10 cellular contexts compared by ENCODE assay signal in the genomic region with DNA sequence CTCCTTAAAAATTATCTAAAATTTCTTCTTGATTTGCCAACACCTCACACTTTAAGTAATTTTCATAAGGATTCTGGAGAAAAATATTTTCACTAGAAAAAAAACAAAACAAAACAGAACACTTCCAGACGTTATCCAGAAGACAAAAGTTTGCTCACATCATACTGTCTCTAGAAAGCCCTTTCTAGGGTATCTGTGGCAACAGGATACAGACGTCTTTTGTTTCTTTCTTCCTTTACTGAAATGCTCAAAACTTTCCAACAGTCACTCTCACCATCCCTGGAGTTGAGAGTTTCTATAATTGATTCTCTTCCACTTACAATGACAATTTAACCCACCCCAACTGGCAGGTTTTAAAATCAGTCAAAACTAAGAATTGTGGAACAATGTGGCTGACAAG. TPM values are rescaled to one million over a fixed set of nuclear protein-coding genes. Genes with fewer than 3 reads are reported as not detected.
DNase-seq lines count a peak whose midpoint lies in the region; ATAC-seq and TF ChIP-seq lines count a peak whose summit lies in the region.
"Had no signal": no experiment of that assay in that cellular context is flagged by ENCODE, and none has a peak within 500 bp of the region (broad histone marks: within the 10 kb centered on the region; RNA-seq: fewer than 3 reads in every experiment).

No MANE protein-coding gene starts in this region.

- ATAC-seq in activated CD8-positive, alpha-beta memory T cell treated with anti-CD3 and anti-CD28 coated beads, Interleukin-2, amount 10 ng/mL, durations not matched to agents 7 days and 5 days, result no peak
- ATAC-seq in activated B cell treated with CpG ODN at 0.5 μM for 24 hours (ENCODE audit: low read depth) (no peak), HG03520 (IDR thresholded peaks at IDR 0.05; ENCODE audit: unreplicated experiment) (no peak)
- no peak for ATAC-seq in stimulated activated effector memory CD8-positive, alpha-beta T cell treated with anti-CD3 and anti-CD28 coated beads, Interleukin-12 subunit alpha, Interleukin-12 subunit beta, amount 100 ng/mL, for 72 hours
- ATAC-seq: sciatic nerve had no signal

- H3K27ac Mint-ChIP-seq in activated CD8-positive, alpha-beta memory T cell treated with anti-CD3 and anti-CD28 coated beads, Interleukin-2, amount 10 ng/mL, durations not matched to agents 7 days and 5 days, result peak overlapping the region; percentile 92
- H3K27ac Mint-ChIP-seq in activated B cell treated with CpG ODN at 0.5 μM for 24 hours, result peak overlapping the region; percentile 86
- peak overlapping the region; percentile 91 for H3K27ac Mint-ChIP-seq in stimulated activated effector memory CD8-positive, alpha-beta T cell treated with anti-CD3 and anti-CD28 coated beads, Interleukin-12 subunit alpha, Interleukin-12 subunit beta, amount 100 ng/mL, for 72 hours

- peaks cover 71% of the 10 kb centered on the region for H3K4me1 Mint-ChIP-seq in activated CD8-positive, alpha-beta memory T cell treated with anti-CD3 and anti-CD28 coated beads, Interleukin-2, amount 10 ng/mL, durations not matched to agents 7 days and 5 days
- peaks cover 73% of the 10 kb centered on the region for H3K4me1 Mint-ChIP-seq in activated B cell treated with CpG ODN at 0.5 μM for 24 hours
- H3K4me1 Mint-ChIP-seq in stimulated activated effector memory CD8-positive, alpha-beta T cell treated with anti-CD3 and anti-CD28 coated beads, Interleukin-12 subunit alpha, Interleukin-12 subunit beta, amount 100 ng/mL, for 72 hours, result peaks cover 75% of the 10 kb centered on the region

- CTCF ChIA-PET in activated CD8-positive, alpha-beta memory T cell treated with anti-CD3 and anti-CD28 coated beads, Interleukin-2, amount 10 ng/mL, durations not matched to agents 7 days and 5 days (lab: Charles Lee), result no interaction called here
- CTCF ChIA-PET in activated B cell treated with CpG ODN at 0.5 μM for 24 hours (lab: Charles Lee), result no interaction called here

- no peak for TF ChIP-seq CTCF in activated B cell treated with CpG ODN at 0.5 μM for 24 hours (IDR thresholded peaks at IDR 0.05)

- H3K9me3 Mint-ChIP-seq in activated CD8-positive, alpha-beta memory T cell treated with anti-CD3 and anti-CD28 coated beads, Interleukin-2, amount 10 ng/mL, durations not matched to agents 7 days and 5 days (ENCODE audit: low read depth), result no peaks in the 10 kb centered on the region
- H3K9me3 Mint-ChIP-seq in activated B cell treated with CpG ODN at 0.5 μM for 24 hours, result no peaks in the 10 kb centered on the region
- no peaks in the 10 kb centered on the region for H3K9me3 Mint-ChIP-seq in stimulated activated effector memory CD8-positive, alpha-beta T cell treated with anti-CD3 and anti-CD28 coated beads, Interleukin-12 subunit alpha, Interleukin-12 subunit beta, amount 100 ng/mL, for 72 hours

- no peaks in the 10 kb centered on the region for H3K27me3 Mint-ChIP-seq in activated CD8-positive, alpha-beta memory T cell treated with anti-CD3 and anti-CD28 coated beads, Interleukin-2, amount 10 ng/mL, durations not matched to agents 7 days and 5 days
- no peaks in the 10 kb centered on the region for H3K27me3 Mint-ChIP-seq in activated B cell treated with CpG ODN at 0.5 μM for 24 hours

- H3K4me3 Mint-ChIP-seq in activated CD8-positive, alpha-beta memory T cell treated with anti-CD3 and anti-CD28 coated beads, Interleukin-2, amount 10 ng/mL, durations not matched to agents 7 days and 5 days, result peak overlapping the region; percentile 80
- peak overlapping the region; percentile 89 for H3K4me3 Mint-ChIP-seq in activated B cell treated with CpG ODN at 0.5 μM for 24 hours
- H3K4me3 Mint-ChIP-seq in stimulated activated effector memory CD8-positive, alpha-beta T cell treated with anti-CD3 and anti-CD28 coated beads, Interleukin-12 subunit alpha, Interleukin-12 subunit beta, amount 100 ng/mL, for 72 hours, result peak overlapping the region; percentile 90

- POLR2A ChIA-PET in activated B cell treated with CpG ODN at 0.5 μM for 24 hours (lab: Charles Lee), result interaction anchor here (0.6 to 10.9 kb wide), 3 partner anchors 11 to 53 kb away, joined by 3 to 182 read pairs (median 151); a partner anchor contains a TSS

- intact Hi-C loops in activated B cell treated with CpG ODN at 0.5 μM for 24 hours (cut with micrococcal nuclease), result no loop called here

- peaks cover 27% of the 10 kb centered on the region for H3K36me3 Mint-ChIP-seq in activated CD8-positive, alpha-beta memory T cell treated with anti-CD3 and anti-CD28 coated beads, Interleukin-2, amount 10 ng/mL, durations not matched to agents 7 days and 5 days
- H3K36me3 Mint-ChIP-seq in activated B cell treated with CpG ODN at 0.5 μM for 24 hours (ENCODE audit: low read depth), result peaks cover 53% of the 10 kb centered on the region
- H3K36me3 Mint-ChIP-seq in stimulated activated effector memory CD8-positive, alpha-beta T cell treated with anti-CD3 and anti-CD28 coated beads, Interleukin-12 subunit alpha, Interleukin-12 subunit beta, amount 100 ng/mL, for 72 hours, result peaks cover 49% of the 10 kb centered on the region

- DNase-seq in activated CD8-positive, alpha-beta memory T cell treated with anti-CD3 and anti-CD28 coated beads, Interleukin-2, amount 10 ng/mL, durations not matched to agents 7 days and 5 days, result no peak
- no peak for DNase-seq in activated CD8-positive, alpha-beta memory T cell treated with anti-CD3 and anti-CD28 coated beads for 24 hours
- no peak for DNase-seq in activated B cell treated with CpG ODN at 0.5 μM for 24 hours
- peak; percentile 64 for DNase-seq in foreskin melanocyte
- no peak for DNase-seq in stimulated activated effector memory CD8-positive, alpha-beta T cell treated with anti-CD3 and anti-CD28 coated beads, Interleukin-12 subunit alpha, Interleukin-12 subunit beta, amount 100 ng/mL, for 72 hours (ENCODE audit: low spot score in 2 of 2)
- no peak for DNase-seq in SHP77 (lab: John Stamatoyannopoulos, UW)
- no peak for DNase-seq in NAMALWA (ENCODE audit: low spot score)
- DNase-seq: activated gamma-delta T cell had no signal

RNA-seq across cellular contexts. Expression of a gene that starts 2.6 kb away (rescaled TPM):
- total RNA-seq in activated CD8-positive, alpha-beta memory T cell treated with anti-CD3 and anti-CD28 coated beads, Interleukin-2, amount 10 ng/mL, durations not matched to agents 7 days and 5 days, result 10 to 100 TPM; 70.7 to 85.9 TPM
- total RNA-seq in activated B cell treated with CpG ODN at 0.5 μM for 24 hours, result 143 and 163 TPM in 2 replicates

RNA-seq across cellular contexts. Expression of a gene that starts 51.8 kb away (rescaled TPM):
- 10 to 100 TPM; 41.3 to 47.2 TPM for total RNA-seq in activated CD8-positive, alpha-beta memory T cell treated with anti-CD3 and anti-CD28 coated beads, Interleukin-2, amount 10 ng/mL, durations not matched to agents 7 days and 5 days
- 54.3 and 63.2 TPM in 2 replicates for total RNA-seq in activated B cell treated with CpG ODN at 0.5 μM for 24 hours

RNA-seq across cellular contexts. Expression of a gene that starts 56.9 kb away (rescaled TPM):
- 100 to 1,000 TPM; 128 to 221 TPM for total RNA-seq in activated CD8-positive, alpha-beta memory T cell treated with anti-CD3 and anti-CD28 coated beads, Interleukin-2, amount 10 ng/mL, durations not matched to agents 7 days and 5 days
- total RNA-seq in activated B cell treated with CpG ODN at 0.5 μM for 24 hours, result 224 and 265 TPM in 2 replicates
